Comparison of ENCODE assay signal across 8 cellular contexts in the genomic region with DNA sequence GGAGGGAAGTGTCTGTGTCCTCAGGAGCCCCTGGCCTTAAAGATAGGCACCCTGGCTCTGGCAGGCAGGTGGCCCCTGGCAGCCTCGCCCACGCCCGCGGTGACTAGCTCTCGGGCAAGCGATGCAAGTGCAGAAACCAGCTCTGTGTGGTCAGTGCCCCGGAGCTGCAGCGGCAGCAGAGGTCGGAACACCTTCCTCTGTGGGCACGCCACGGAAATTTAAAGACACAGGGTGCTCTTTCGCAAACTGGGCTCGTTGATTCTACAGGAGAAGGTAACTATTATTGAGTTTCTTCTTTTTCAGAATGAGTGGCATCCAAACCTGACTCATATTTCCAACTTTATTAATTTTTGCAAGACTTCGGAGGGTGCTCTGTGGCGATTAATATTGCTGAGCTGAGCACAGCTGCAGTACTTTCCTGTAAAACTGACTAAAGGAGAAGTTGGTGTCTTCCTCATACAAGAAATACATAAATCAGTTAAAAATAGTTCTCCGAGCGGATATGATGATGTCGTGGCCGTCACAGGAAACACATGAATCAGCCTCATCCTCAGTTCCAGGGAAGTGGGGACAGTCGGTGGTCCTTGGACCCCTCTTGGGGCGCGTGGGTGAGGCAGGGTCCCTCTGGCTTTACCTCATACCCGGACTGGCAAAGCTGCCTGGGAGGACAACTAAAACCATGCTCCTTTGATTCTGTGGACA.
DNase-seq lines count a peak whose midpoint lies in the region; TF ChIP-seq lines count a peak whose summit lies in the region.

No MANE protein-coding gene starts in this region.

- peaks cover 0 to 6% of the 10 kb centered on the region in 2 donors for H3K27me3 Mint-ChIP-seq in CD8-positive, alpha-beta memory T cell
- H3K27me3 Mint-ChIP-seq in osteocyte (ENCODE audit: unreplicated experiment) (no peaks in the 10 kb centered on the region), endothelial cell (ENCODE audit: unreplicated experiment) (peaks cover 10% of the 10 kb centered on the region), mesothelial cell of epicardium (ENCODE audit: low read depth) (no peaks in the 10 kb centered on the region)

- H3K9me3 ChIP-seq in CD8-positive, alpha-beta memory T cell (ENCODE audit: low read length), result no peaks in the 10 kb centered on the region
- no peaks in the 10 kb centered on the region for H3K9me3 ChIP-seq in uterus

- CTCF ChIA-PET in CD8-positive, alpha-beta memory T cell (lab: Charles Lee), result interaction anchor here (1.2 to 3.5 kb wide), 3 partner anchors 269 to 424 kb away, joined by 3 to 15 read pairs (median 4); no protein-coding TSS in a partner anchor

- H3K4me1 Mint-ChIP-seq in CD8-positive, alpha-beta memory T cell, result peaks cover 30 to 51% (median 43%) of the 10 kb centered on the region in 3 donors
- H3K4me1 Mint-ChIP-seq in osteocyte (ENCODE audit: unreplicated experiment) (peaks cover 82% of the 10 kb centered on the region), endothelial cell (ENCODE audit: unreplicated experiment) (no peaks in the 10 kb centered on the region), mesothelial cell of epicardium (peaks cover 25% of the 10 kb centered on the region)

- in situ Hi-C loops in astrocyte of the spinal cord (cut with HindIII; ENCODE audit: low sequenced_read_pairs), result no loop called here

- H3K9me3 Mint-ChIP-seq in CD8-positive, alpha-beta memory T cell, result no peaks in the 10 kb centered on the region
- H3K9me3 Mint-ChIP-seq in osteocyte (ENCODE audit: unreplicated experiment), result peaks cover 4% of the 10 kb centered on the region
- H3K9me3 Mint-ChIP-seq in endothelial cell (ENCODE audit: unreplicated experiment), result peaks cover 15% of the 10 kb centered on the region
- H3K9me3 Mint-ChIP-seq in mesothelial cell of epicardium, result no peaks in the 10 kb centered on the region

- no peaks in the 10 kb centered on the region for H3K36me3 Mint-ChIP-seq in CD8-positive, alpha-beta memory T cell
- peaks cover 2% of the 10 kb centered on the region for H3K36me3 Mint-ChIP-seq in osteocyte (ENCODE audit: unreplicated experiment)
- H3K36me3 Mint-ChIP-seq in endothelial cell (ENCODE audit: low read depth, unreplicated experiment), result peaks cover 11% of the 10 kb centered on the region
- no peaks in the 10 kb centered on the region for H3K36me3 Mint-ChIP-seq in mesothelial cell of epicardium

- H3K27me3 ChIP-seq in CD8-positive, alpha-beta memory T cell (ENCODE audit: insufficient read depth, low read length, poor library complexity, severe bottlenecking), result no peaks in the 10 kb centered on the region
- no peaks in the 10 kb centered on the region for H3K27me3 ChIP-seq in uterus

- H3K27ac ChIP-seq in CD8-positive, alpha-beta memory T cell (ENCODE audit: low read depth, low read length), result peak overlapping the region; percentile 90
- H3K27ac ChIP-seq in uterus, result peak overlapping the region; percentile 24 to 61

- peaks cover 37% of the 10 kb centered on the region for H3K4me1 ChIP-seq in CD8-positive, alpha-beta memory T cell (ENCODE audit: insufficient read depth, low read length)
- H3K4me1 ChIP-seq in uterus, result peaks cover 0 to 11% of the 10 kb centered on the region in 2 donors

- POLR2A ChIA-PET in CD8-positive, alpha-beta memory T cell (lab: Charles Lee), result interaction anchor here (0.9 to 1.4 kb wide), 2 partner anchors 15 to 116 kb away, joined by 4 to 6 read pairs; no protein-coding TSS in a partner anchor

- no peaks in the 10 kb centered on the region for H3K36me3 ChIP-seq in CD8-positive, alpha-beta memory T cell (ENCODE audit: insufficient read depth, low read length)
- no peaks in the 10 kb centered on the region for H3K36me3 ChIP-seq in uterus

- intact Hi-C loops in uterus (cut with DNase I; ENCODE audit: low total_unique reads), result no loop called here

- TF ChIP-seq POLR2A in uterus (IDR thresholded peaks at IDR 0.05), result no peak

- H3K4me3 Mint-ChIP-seq in CD8-positive, alpha-beta memory T cell, result peak overlapping the region; percentile 85 to 95 (median 89)
- H3K4me3 Mint-ChIP-seq in osteocyte (ENCODE audit: unreplicated experiment) (no peak overlapping the region), endothelial cell (ENCODE audit: unreplicated experiment) (no peak overlapping the region), mesothelial cell of epicardium (no peak overlapping the region)

- H3K4me3 ChIP-seq in CD8-positive, alpha-beta memory T cell (ENCODE audit: low read length), result peak overlapping the region; percentile 51
- no peak overlapping the region for H3K4me3 ChIP-seq in astrocyte of the spinal cord (ENCODE audit: low read depth, low read length)
- no peak overlapping the region for H3K4me3 ChIP-seq in uterus

- DNase-seq in CD8-positive, alpha-beta memory T cell, result peak; percentile 20 to 66 (median 34)
- DNase-seq in SKM-1 (lab: John Stamatoyannopoulos, UW; ENCODE audit: unreplicated experiment) (peak; percentile 95), astrocyte of the spinal cord (ENCODE audit: low read depth, low spot score) (peak; percentile 43), osteocyte (ENCODE audit: extremely low spot score, unreplicated experiment) (no peak), uterus (peak in 1 of 2 donors; percentile 23), endothelial cell (ENCODE audit: low spot score) (no peak), mesothelial cell of epicardium (ENCODE audit: low spot score in 2 of 2, unreplicated experiment in 2 of 2) (no peak), cerebellar cortex (ENCODE audit: low spot score) (no peak)

- H3K27ac Mint-ChIP-seq in CD8-positive, alpha-beta memory T cell, result peak overlapping the region; percentile 95 to 99 (median 98)
- peak overlapping the region; percentile 41 for H3K27ac Mint-ChIP-seq in osteocyte (ENCODE audit: unreplicated experiment)
- no peak overlapping the region for H3K27ac Mint-ChIP-seq in endothelial cell (ENCODE audit: unreplicated experiment)
- H3K27ac Mint-ChIP-seq in mesothelial cell of epicardium, result no peak overlapping the region

- TF ChIP-seq CTCF in astrocyte of the spinal cord (IDR thresholded peaks at IDR 0.05; ENCODE audit: low read depth, low read length), result no peak
- TF ChIP-seq CTCF in osteocyte (IDR thresholded peaks at IDR 0.05), result no peak
- no peak for TF ChIP-seq CTCF in uterus (IDR thresholded peaks at IDR 0.05)
- no peak for TF ChIP-seq CTCF in endothelial cell (IDR thresholded peaks at IDR 0.05; ENCODE audit: unreplicated experiment)
- no peak for TF ChIP-seq CTCF in mesothelial cell of epicardium (IDR thresholded peaks at IDR 0.05; ENCODE audit: unreplicated experiment)

Comparison
In these comparisons a context has a peak if more than half of its experiments do, and no peak if none do; other contexts are left out.
1. DNase-seq: peak in CD8-positive, alpha-beta memory T cell (5 of 5), SKM-1 (single experiment) and astrocyte of the spinal cord (single experiment); none in osteocyte (single experiment), endothelial cell (single experiment), mesothelial cell of epicardium (0 of 2) and cerebellar cortex (single experiment).
2. H3K27ac Mint-ChIP-seq: peak in CD8-positive, alpha-beta memory T cell (8 of 8) and osteocyte (single experiment); none in endothelial cell (single experiment) and mesothelial cell of epicardium (single experiment).
3. H3K4me3 Mint-ChIP-seq: peak in CD8-positive, alpha-beta memory T cell (7 of 7); none in osteocyte (single experiment), endothelial cell (single experiment) and mesothelial cell of epicardium (single experiment).